In genomic region chr2:42333579-42333978, GRCh38 we compare ENCODE assay signal across 22 cellular contexts. TPM values are rescaled to one million over a fixed set of nuclear protein-coding genes. Genes with fewer than 3 reads are reported as not detected.
DNase-seq lines count a peak whose midpoint lies in the region; ATAC-seq and TF ChIP-seq lines count a peak whose summit lies in the region.
"Had no signal": no experiment of that assay in that cellular context is flagged by ENCODE, and none has a peak within 500 bp of the region (broad histone marks: within the 10 kb centered on the region; RNA-seq: fewer than 3 reads in every experiment).

No MANE protein-coding gene starts in this region.

- no peak overlapping the region for H3K4me2 ChIP-seq in mammary epithelial cell (ENCODE audit: insufficient read depth, low read depth, low read length)

- CTCF ChIA-PET in activated CD4-positive, alpha-beta T cell treated with anti-CD3 and anti-CD28 coated beads for 36 hours (lab: Charles Lee): interaction anchor here (0.6 to 1.3 kb wide), 3 partner anchors 10 to 1398 kb away, joined by 3 read pairs; no protein-coding TSS in a partner anchor
- CTCF ChIA-PET in MCF 10A (lab: Yijun Ruan, JAX) (interaction anchor here (1.0 to 1.2 kb wide), 2 partner anchors 95 to 238 kb away, joined by 3 read pairs; no protein-coding TSS in a partner anchor), mammary epithelial cell (lab: Charles Lee; ENCODE audit: low non-redundant PET) (no interaction called here)

- H4K20me1 ChIP-seq in mammary epithelial cell (ENCODE audit: insufficient read depth, low read length): no peaks in the 10 kb centered on the region

- in situ Hi-C loops in mammary epithelial cell (cut with MboI; ENCODE audit: low sequenced_read_pairs in 2 of 2): loop anchor here (10.0 to 25.0 kb wide), 2 partner anchors 221 to 229 kb away; no protein-coding TSS in a partner anchor

- H3K27ac ChIP-seq in mammary epithelial cell (ENCODE audit: insufficient read depth, low read depth, low read length): no peak overlapping the region
- H3K27ac ChIP-seq: 22Rv1; BLaER1 treated with 17β-estradiol and CSF1 and Interleukin-3, amounts not matched to agents 10 nM and 100 nM; SJSA1 had no signal

- H3K27ac Mint-ChIP-seq in activated CD4-positive, alpha-beta T cell treated with anti-CD3 and anti-CD28 coated beads for 36 hours: peak overlapping the region; percentile 49
- H3K27ac Mint-ChIP-seq in MCF 10A (ENCODE audit: low read depth, unreplicated experiment): peak overlapping the region; percentile 10
- H3K27ac Mint-ChIP-seq in activated naive CD8-positive, alpha-beta T cell treated with anti-CD3 and anti-CD28 coated beads for 36 hours: peak overlapping the region; percentile 46
- peak overlapping the region; percentile 17 for H3K27ac Mint-ChIP-seq in stimulated activated memory B cell treated with anti-CD40 and anti-IgM and Interleukin-4, amounts not matched to agents 10 μg/mL and 1 μg/mL and 100 μg/mL, for 72 hours

- no peak overlapping the region for H2AFZ ChIP-seq in mammary epithelial cell (ENCODE audit: low read depth, low read length)

- intact Hi-C loops in activated CD4-positive, alpha-beta T cell treated with anti-CD3 and anti-CD28 coated beads for 36 hours (cut with DNase I, micrococcal nuclease): no loop called here
- intact Hi-C loops in MCF 10A (cut with micrococcal nuclease): no loop called here
- intact Hi-C loops in mammary epithelial cell (cut with micrococcal nuclease): no loop called here

- dilution Hi-C loops in mammary epithelial cell (cut with HindIII; ENCODE audit: low sequenced_read_pairs): no loop called here

- POLR2A ChIA-PET in activated CD4-positive, alpha-beta T cell treated with anti-CD3 and anti-CD28 coated beads for 36 hours (lab: Charles Lee): no interaction called here
- POLR2A ChIA-PET in MCF 10A (lab: Yijun Ruan, JAX): no interaction called here

- H3K4me3 Mint-ChIP-seq in activated CD4-positive, alpha-beta T cell treated with anti-CD3 and anti-CD28 coated beads for 36 hours: no peak overlapping the region
- H3K4me3 Mint-ChIP-seq in MCF 10A (ENCODE audit: unreplicated experiment): no peak overlapping the region
- H3K4me3 Mint-ChIP-seq in activated naive CD8-positive, alpha-beta T cell treated with anti-CD3 and anti-CD28 coated beads for 36 hours: no peak overlapping the region
- H3K4me3 Mint-ChIP-seq in stimulated activated memory B cell treated with anti-CD40 and anti-IgM and Interleukin-4, amounts not matched to agents 10 μg/mL and 1 μg/mL and 100 μg/mL, for 72 hours: no peak overlapping the region

- peaks cover 1% of the 10 kb centered on the region for H3K79me2 ChIP-seq in mammary epithelial cell (ENCODE audit: insufficient read depth, low read length)

- H3K9me3 Mint-ChIP-seq in activated CD4-positive, alpha-beta T cell treated with anti-CD3 and anti-CD28 coated beads for 36 hours (ENCODE audit: low read depth): peaks cover 2% of the 10 kb centered on the region
- H3K9me3 Mint-ChIP-seq in MCF 10A (ENCODE audit: unreplicated experiment): no peaks in the 10 kb centered on the region
- H3K9me3 Mint-ChIP-seq in activated naive CD8-positive, alpha-beta T cell treated with anti-CD3 and anti-CD28 coated beads for 36 hours: no peaks in the 10 kb centered on the region
- no peaks in the 10 kb centered on the region for H3K9me3 Mint-ChIP-seq in stimulated activated memory B cell treated with anti-CD40 and anti-IgM and Interleukin-4, amounts not matched to agents 10 μg/mL and 1 μg/mL and 100 μg/mL, for 72 hours

- no peaks in the 10 kb centered on the region for H3K27me3 ChIP-seq in mammary epithelial cell (ENCODE audit: insufficient read depth, low read length)
- H3K27me3 ChIP-seq: BLaER1 treated with 17β-estradiol and CSF1 and Interleukin-3, amounts not matched to agents 10 nM and 100 nM; SJSA1 had no signal

- no peak overlapping the region for H3K4me3 ChIP-seq in mammary epithelial cell (replicated peaks in 1 of 3; ENCODE audit: insufficient read depth in 1 of 3, low read depth in 2 of 3, low read length in 3 of 3)
- H3K4me3 ChIP-seq: BLaER1 treated with 17β-estradiol and CSF1 and Interleukin-3, amounts not matched to agents 10 nM and 100 nM; K562; SJSA1 had no signal

- H3K9ac ChIP-seq in mammary epithelial cell (ENCODE audit: insufficient read depth, low read length): no peak overlapping the region
- H3K9ac ChIP-seq: BLaER1 treated with 17β-estradiol and CSF1 and Interleukin-3, amounts not matched to agents 10 nM and 100 nM had no signal

- H3K9me3 ChIP-seq in mammary epithelial cell (replicated peaks; ENCODE audit: insufficient read depth, low read length): no peaks in the 10 kb centered on the region
- H3K9me3 ChIP-seq: BLaER1 treated with 17β-estradiol and CSF1 and Interleukin-3, amounts not matched to agents 10 nM and 100 nM; SJSA1 had no signal

- TF ChIP-seq CTCF in MCF 10A (IDR thresholded peaks at IDR 0.05; ENCODE audit: unreplicated experiment) (no peak), mammary epithelial cell (conservative IDR thresholded peaks at IDR 0.05 in 1 of 2, IDR thresholded peaks at IDR 0.05 in 1 of 2; ENCODE audit: extremely low read depth in 1 of 2, insufficient read depth in 1 of 2, low read depth in 1 of 2, low read length in 2 of 2) (no peak)

- H3K27me3 Mint-ChIP-seq in activated CD4-positive, alpha-beta T cell treated with anti-CD3 and anti-CD28 coated beads for 36 hours: no peaks in the 10 kb centered on the region
- H3K27me3 Mint-ChIP-seq in MCF 10A (ENCODE audit: insufficient read depth, unreplicated experiment): no peaks in the 10 kb centered on the region
- no peaks in the 10 kb centered on the region for H3K27me3 Mint-ChIP-seq in activated naive CD8-positive, alpha-beta T cell treated with anti-CD3 and anti-CD28 coated beads for 36 hours
- H3K27me3 Mint-ChIP-seq in stimulated activated memory B cell treated with anti-CD40 and anti-IgM and Interleukin-4, amounts not matched to agents 10 μg/mL and 1 μg/mL and 100 μg/mL, for 72 hours: no peaks in the 10 kb centered on the region

- BruUV-seq in MCF 10A (replicated peaks; lab: Mats Ljungman, UMichigan) (no TSS peak), mammary epithelial cell (replicated peaks; lab: Mats Ljungman, UMichigan) (no TSS peak)

- no peak for ATAC-seq in activated CD4-positive, alpha-beta T cell treated with anti-CD3 and anti-CD28 coated beads for 36 hours
- ATAC-seq in stimulated activated memory B cell treated with anti-CD40 and anti-IgM and Interleukin-4, amounts not matched to agents 10 μg/mL and 1 μg/mL and 100 μg/mL, for 72 hours: no peak
- ATAC-seq in HG03460 (IDR thresholded peaks at IDR 0.05; ENCODE audit: unreplicated experiment): no peak
- no peak for ATAC-seq in GM19328 (IDR thresholded peaks at IDR 0.05; ENCODE audit: unreplicated experiment)
- ATAC-seq: K562, Right ventricle myocardium inferior had no signal

- DNase-seq in activated CD4-positive, alpha-beta T cell treated with anti-CD3 and anti-CD28 coated beads for 36 hours: no peak
- no peak for DNase-seq in activated CD4-positive, alpha-beta T cell treated with anti-CD3 and anti-CD28 coated beads, Interleukin-2, amount 50 U/mL, for 1 hour
- DNase-seq in MCF 10A (ENCODE audit: unreplicated experiment): no peak
- no peak for DNase-seq in mammary epithelial cell
- no peak for DNase-seq in activated naive CD8-positive, alpha-beta T cell treated with anti-CD3 and anti-CD28 coated beads for 36 hours
- DNase-seq: ACHN, DMS79, MM.1S, NCI-H1048, NCI-H1436, NCI-H187 treated with DMSO at 0.1 percent for 48 hours, NCI-H2107, NCI-H446 treated with DMSO at 0.1 percent for 48 hours, NCI-H526 treated with DMSO at 0.1 percent for 48 hours had no signal

- H3K4me1 Mint-ChIP-seq in activated CD4-positive, alpha-beta T cell treated with anti-CD3 and anti-CD28 coated beads for 36 hours: peaks cover 13% of the 10 kb centered on the region
- peaks cover 10% of the 10 kb centered on the region for H3K4me1 Mint-ChIP-seq in MCF 10A (ENCODE audit: insufficient read depth, unreplicated experiment)
- H3K4me1 Mint-ChIP-seq in activated naive CD8-positive, alpha-beta T cell treated with anti-CD3 and anti-CD28 coated beads for 36 hours: peaks cover 12% of the 10 kb centered on the region
- no peaks in the 10 kb centered on the region for H3K4me1 Mint-ChIP-seq in stimulated activated memory B cell treated with anti-CD40 and anti-IgM and Interleukin-4, amounts not matched to agents 10 μg/mL and 1 μg/mL and 100 μg/mL, for 72 hours

- peaks cover 6% of the 10 kb centered on the region for H3K36me3 ChIP-seq in mammary epithelial cell (ENCODE audit: insufficient read depth, low read length)

- no peaks in the 10 kb centered on the region for H3K4me1 ChIP-seq in mammary epithelial cell (ENCODE audit: insufficient read depth, low read length)

- peaks cover 66% of the 10 kb centered on the region for H3K36me3 Mint-ChIP-seq in activated CD4-positive, alpha-beta T cell treated with anti-CD3 and anti-CD28 coated beads for 36 hours (ENCODE audit: low read depth)
- peaks cover 49% of the 10 kb centered on the region for H3K36me3 Mint-ChIP-seq in MCF 10A (ENCODE audit: insufficient read depth, unreplicated experiment)
- H3K36me3 Mint-ChIP-seq in activated naive CD8-positive, alpha-beta T cell treated with anti-CD3 and anti-CD28 coated beads for 36 hours: peaks cover 54% of the 10 kb centered on the region
- H3K36me3 Mint-ChIP-seq in stimulated activated memory B cell treated with anti-CD40 and anti-IgM and Interleukin-4, amounts not matched to agents 10 μg/mL and 1 μg/mL and 100 μg/mL, for 72 hours: peaks cover 75% of the 10 kb centered on the region

- 100% methylated on average over 4 of the region's 4 CpGs for WGBS in mammary epithelial cell (ENCODE audit: low coverage, missing lambda C conversion rate)

RNA-seq across cellular contexts. Expression of gene COX7A2L, which starts 27.4 kb away (rescaled TPM):
- total RNA-seq in activated CD4-positive, alpha-beta T cell treated with anti-CD3 and anti-CD28 coated beads for 36 hours: 100 to 1,000 TPM; 103 TPM
- total RNA-seq in MCF 10A (2022) (190 and 249 TPM in 2 replicates), mammary epithelial cell (100 to 1,000 TPM; 129 to 238 TPM)
- polyA plus RNA-seq in mammary epithelial cell: 102 TPM
- polyA minus RNA-seq in mammary epithelial cell: 109 TPM
- 100 to 1,000 TPM; 107 to 110 TPM for total RNA-seq in activated naive CD8-positive, alpha-beta T cell treated with anti-CD3 and anti-CD28 coated beads for 36 hours
